In genomic region chr1:43071241-43071640, GRCh38 we compare ENCODE assay signal across 16 cellular contexts.
"Had no signal": no experiment of that assay in that cellular context is flagged by ENCODE, and none has a peak within 500 bp of the region (broad histone marks: within the 10 kb centered on the region; RNA-seq: fewer than 3 reads in every experiment).

No MANE protein-coding gene starts in this region.

- H3K36me3 Mint-ChIP-seq: immature natural killer cell had no signal

- H3K27me3 ChIP-seq: brain microvascular endothelial cell had no signal

- H3K27ac Mint-ChIP-seq: dendritic cell treated with granulocyte-macrophage colony-stimulating factor and Interleukin-4, amounts not matched to agents 40 ng/mL and 50 ng/mL, for 4 days; T-helper 2 cell treated with Interferon-gamma antibody and Interleukin-4, amounts not matched to agents 5 μg/mL and 100 μg/mL, for 36 hours had no signal

- H3K9me3 ChIP-seq: heart left ventricle, tibial artery had no signal

- FAIRE-seq: frontal cortex had no signal

- H3K4me3 ChIP-seq: heart left ventricle, tibial artery had no signal

- DNase-seq: activated naive CD4-positive, alpha-beta T cell treated with anti-CD3 and anti-CD28 coated beads, Interleukin-2, amount 50 U/mL, for 16 hours; activated T-cell treated with anti-CD3 and anti-CD28 coated beads, Interleukin-2, amount 50 U/mL, for 1 hour; brain microvascular endothelial cell; cerebellar nuclear complex; heart left ventricle; immature natural killer cell; retina; stimulated activated CD4-positive, alpha-beta T cell treated with anti-CD3 and anti-CD28 coated beads, Interleukin-12 subunit alpha, Interleukin-12 subunit beta, amount 100 ng/mL, for 4 hours; stimulated activated CD4-positive, alpha-beta T cell treated with anti-CD3 and anti-CD28 coated beads, Interleukin-2, amount 100 ng/mL, for 24 hours; stimulated activated naive CD4-positive, alpha-beta T cell; tibial artery had no signal

- H3K27ac ChIP-seq: brain microvascular endothelial cell, epithelial cell of prostate, heart left ventricle, tibial artery had no signal

- ATAC-seq: activated CD4-positive, CD25-positive, alpha-beta regulatory T cell treated with anti-CD3 and anti-CD28 coated beads, Interleukin-2, amount 50 U/mL, for 24 hours; heart left ventricle had no signal

- H3K36me3 ChIP-seq: brain microvascular endothelial cell, heart left ventricle, tibial artery had no signal

- H3K4me3 Mint-ChIP-seq: dendritic cell treated with granulocyte-macrophage colony-stimulating factor and Interleukin-4, amounts not matched to agents 40 ng/mL and 50 ng/mL, for 4 days; immature natural killer cell; T-helper 2 cell treated with Interferon-gamma antibody and Interleukin-4, amounts not matched to agents 5 μg/mL and 100 μg/mL, for 36 hours had no signal

- H3K9me3 Mint-ChIP-seq: dendritic cell treated with granulocyte-macrophage colony-stimulating factor and Interleukin-4, amounts not matched to agents 40 ng/mL and 50 ng/mL, for 4 days; immature natural killer cell; T-helper 2 cell treated with Interferon-gamma antibody and Interleukin-4, amounts not matched to agents 5 μg/mL and 100 μg/mL, for 36 hours had no signal
